5 cellular contexts compared by ENCODE assay signal in the genomic region with DNA sequence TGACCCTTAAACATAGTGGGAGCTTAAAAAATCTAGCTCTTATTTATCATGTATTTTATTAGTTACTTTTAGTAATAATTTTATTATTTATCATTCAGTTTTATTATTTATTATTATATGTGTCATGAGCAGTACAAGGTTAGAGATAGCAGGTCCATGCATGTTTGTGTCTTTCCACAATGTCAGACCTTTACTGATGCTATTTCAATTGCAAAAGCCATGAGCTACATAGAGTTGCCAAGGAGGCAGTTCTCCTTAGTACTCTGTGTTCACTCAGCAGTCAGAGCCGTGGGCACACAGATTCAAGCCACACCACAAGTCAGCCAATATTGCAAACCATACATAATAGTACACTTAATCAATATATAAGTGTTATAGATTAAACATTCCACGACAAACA.
"Had no signal": no experiment of that assay in that cellular context is flagged by ENCODE, and none has a peak within 500 bp of the region (broad histone marks: within the 10 kb centered on the region; RNA-seq: fewer than 3 reads in every experiment).

No MANE protein-coding gene starts in this region.

- H3K4me3 ChIP-seq: GM23338, K562 had no signal

- DNase-seq: H9, HCEC 1CT, IMR-90 had no signal

- H3K27ac Mint-ChIP-seq: GM23338, H9 had no signal

- H3K4me1 Mint-ChIP-seq: GM23338, H9 had no signal

- H3K4me3 Mint-ChIP-seq: GM23338, H9 had no signal

- ATAC-seq: GM23338, K562 had no signal

- H3K4me2 ChIP-seq: GM23338 had no signal
